Comparison of ENCODE assay signal across 8 cellular contexts in the genomic region with DNA sequence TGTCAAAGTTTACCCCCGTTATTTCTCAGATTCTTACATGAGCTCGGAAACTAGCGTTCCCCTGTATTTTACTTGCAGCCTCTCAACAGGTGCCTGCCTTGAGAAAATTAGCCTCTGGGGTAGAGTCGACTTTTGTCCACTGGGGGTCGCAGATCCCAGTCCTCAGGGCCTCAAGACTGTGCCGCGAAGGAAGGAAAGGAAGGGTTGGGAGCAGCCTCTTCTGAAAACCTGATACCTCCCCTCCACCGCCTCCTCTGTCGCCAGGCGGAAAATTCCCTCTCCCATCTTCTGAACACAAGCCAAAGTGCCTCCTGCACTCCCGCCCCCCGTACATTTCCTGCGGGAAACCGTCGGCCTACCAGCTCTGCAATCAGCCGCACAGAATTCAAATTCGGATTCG. TPM values are rescaled to one million over a fixed set of nuclear protein-coding genes. Genes with fewer than 3 reads are reported as not detected.
DNase-seq lines count a peak whose midpoint lies in the region; ATAC-seq, FAIRE-seq and TF ChIP-seq lines count a peak whose summit lies in the region.

No MANE protein-coding gene starts in this region.

- H3K27ac ChIP-seq in PC-3 (ENCODE audit: low read length) (no peak overlapping the region), osteoblast (ENCODE audit: low read depth, low read length) (no peak overlapping the region)

- peak; percentile 72 for ATAC-seq in PC-3

- TF ChIP-seq CTCF in BE2C (IDR thresholded peaks at IDR 0.05; ENCODE audit: low read depth, low read length) (peak; percentile 66), PC-3 (conservative IDR thresholded peaks at IDR 0.05; ENCODE audit: low read depth, low read length) (peak; percentile 65), osteoblast (IDR thresholded peaks at IDR 0.05; ENCODE audit: extremely low read depth, low read depth, low read length) (peak; percentile 54)

- BruUV-seq in PC-3 (replicated peaks; lab: Mats Ljungman, UMichigan), result TSS peak; percentile 43

- H2AFZ ChIP-seq in PC-3 (ENCODE audit: low read length), result peak overlapping the region; percentile 96
- peak overlapping the region; percentile 83 for H2AFZ ChIP-seq in osteoblast (ENCODE audit: low read length)

- H3K27me3 Mint-ChIP-seq in activated naive CD4-positive, alpha-beta T cell treated with anti-CD3 and anti-CD28 coated beads, Interleukin-2, amount 50 U/mL, for 24 hours, result no peaks in the 10 kb centered on the region

- H3K27ac Mint-ChIP-seq in activated naive CD4-positive, alpha-beta T cell treated with anti-CD3 and anti-CD28 coated beads, Interleukin-2, amount 50 U/mL, for 24 hours, result no peak overlapping the region

- no peaks in the 10 kb centered on the region for H4K20me1 ChIP-seq in PC-3 (ENCODE audit: low read length)
- H4K20me1 ChIP-seq in osteoblast (ENCODE audit: insufficient read depth, low read length), result no peaks in the 10 kb centered on the region

- CTCF ChIA-PET in PC-3 (lab: Charles Lee), result interaction anchor here (0.6 to 2.2 kb wide), 3 partner anchors 15 to 744 kb away, joined by 3 to 10 read pairs (median 6); no protein-coding TSS in a partner anchor

- POLR2A ChIA-PET in PC-3 (lab: Charles Lee; ENCODE audit: unreplicated experiment), result interaction anchor here (0.6 kb wide), 1 partner anchor 218 kb away, joined by 5 read pairs; no protein-coding TSS in a partner anchor

- H3K9me3 ChIP-seq in BE2C, result no peaks in the 10 kb centered on the region
- no peaks in the 10 kb centered on the region for H3K9me3 ChIP-seq in PC-3 (ENCODE audit: low read length)
- H3K9me3 ChIP-seq in osteoblast (ENCODE audit: low read depth, low read length), result no peaks in the 10 kb centered on the region

- intact Hi-C loops in PC-3 (cut with micrococcal nuclease), result loop anchor here (1.0 to 5.0 kb wide), 2 partner anchors 23 to 231 kb away; a partner anchor contains a TSS
- intact Hi-C loops in head of caudate nucleus (cut with DNase I), result no loop called here

- H3K4me1 ChIP-seq in BE2C (no peaks in the 10 kb centered on the region), PC-3 (ENCODE audit: insufficient read depth, low read length) (peaks cover 6% of the 10 kb centered on the region), osteoblast (ENCODE audit: insufficient read depth, low read length) (no peaks in the 10 kb centered on the region)

- H3K4me2 ChIP-seq in PC-3 (ENCODE audit: low read length), result peak overlapping the region; percentile 90
- peak overlapping the region; percentile 85 for H3K4me2 ChIP-seq in osteoblast (ENCODE audit: insufficient read depth, low read length)

- peak overlapping the region; percentile 69; the same call in 1 of the 2 replicates for H3K9ac ChIP-seq in PC-3 (ENCODE audit: low read length)

- no peak for FAIRE-seq in urothelium cell line (lab: Jason Lieb, UNC)

- H3K36me3 Mint-ChIP-seq in activated naive CD4-positive, alpha-beta T cell treated with anti-CD3 and anti-CD28 coated beads, Interleukin-2, amount 50 U/mL, for 24 hours, result no peaks in the 10 kb centered on the region

- DNase-seq in BE2C (peak; percentile 58), GM19238 (ENCODE audit: insufficient read length, low spot score) (peak; percentile 16), KBM-7 (peak; percentile 86), PC-3 (peak; percentile 80), head of caudate nucleus (peak; percentile 11 to 78 (median 48)), osteoblast (ENCODE audit: insufficient read length, low spot score, missing footprints) (peak; percentile 78), urothelium cell line (ENCODE audit: low spot score) (peak; percentile 36)

- H3K36me3 ChIP-seq in BE2C (no peaks in the 10 kb centered on the region), PC-3 (ENCODE audit: low read depth, low read length) (no peaks in the 10 kb centered on the region), osteoblast (ENCODE audit: insufficient read depth, low read length) (no peaks in the 10 kb centered on the region)

- H3K4me3 ChIP-seq in BE2C (ENCODE audit: low read depth, low read length) (peak overlapping the region; percentile 58), PC-3 (ENCODE audit: low read length) (peak overlapping the region; percentile 82), osteoblast (ENCODE audit: insufficient read depth, low read length) (peak overlapping the region; percentile 75)

- peak overlapping the region; percentile 91 for H3K4me3 Mint-ChIP-seq in activated naive CD4-positive, alpha-beta T cell treated with anti-CD3 and anti-CD28 coated beads, Interleukin-2, amount 50 U/mL, for 24 hours

- H3F3A ChIP-seq in PC-3 (ENCODE audit: low read length, unreplicated experiment), result no peaks in the 10 kb centered on the region

- H3K79me2 ChIP-seq in PC-3 (ENCODE audit: low read length) (0 out of 2 replicates have a peak, but pooled peaks cover 3% of the 10 kb centered on the region), osteoblast (ENCODE audit: insufficient read depth, low read length) (no peaks in the 10 kb centered on the region)

- no peaks in the 10 kb centered on the region for H3K9me2 ChIP-seq in PC-3 (replicated peaks; ENCODE audit: low read length)

- in situ Hi-C loops in KBM-7 (cut with MboI; ENCODE audit: low pct_unique_long_range_greater_than_20kb, low sequenced_read_pairs), result no loop called here

- no peaks in the 10 kb centered on the region for H3K9me3 Mint-ChIP-seq in activated naive CD4-positive, alpha-beta T cell treated with anti-CD3 and anti-CD28 coated beads, Interleukin-2, amount 50 U/mL, for 24 hours

- H3K27me3 ChIP-seq in BE2C (no peaks in the 10 kb centered on the region), PC-3 (ENCODE audit: low read length) (no peaks in the 10 kb centered on the region), osteoblast (ENCODE audit: insufficient read depth, low read length) (peaks cover 3% of the 10 kb centered on the region)

- peaks cover 24% of the 10 kb centered on the region for H3K4me1 Mint-ChIP-seq in activated naive CD4-positive, alpha-beta T cell treated with anti-CD3 and anti-CD28 coated beads, Interleukin-2, amount 50 U/mL, for 24 hours

RNA-seq across cellular contexts. Expression of a gene that starts 44.4 kb away (rescaled TPM):
- 3.4 TPM for polyA plus RNA-seq in BE2C (2012; ENCODE audit: insufficient read depth, insufficient read length, low read depth)
- total RNA-seq in PC-3 (2014; rRNA removed), result 3.1 and 7.7 TPM in 2 replicates
- 3.8 and 4.0 TPM in 2 replicates for total RNA-seq in osteoblast

Comparison
In these comparisons a context has a peak if more than half of its experiments do, and no peak if none do; other contexts are left out.
1. DNase-seq: peak in every context shown above with its lines; median percentile 86 in KBM-7; 80 in PC-3; 78 in osteoblast; 58 in BE2C; 48 in head of caudate nucleus; 36 in urothelium cell line; 16 in GM19238.